In genomic region chr15:34292591-34292990, GRCh38 we compare ENCODE assay signal across 30 cellular contexts. TPM values are rescaled to one million over a fixed set of nuclear protein-coding genes. Genes with fewer than 3 reads are reported as not detected.
"Had no signal": no experiment of that assay in that cellular context is flagged by ENCODE, and none has a peak within 500 bp of the region (broad histone marks: within the 10 kb centered on the region; RNA-seq: fewer than 3 reads in every experiment).

No MANE protein-coding gene starts in this region.

- H3K4me3 Mint-ChIP-seq: mesothelial cell of epicardium had no signal

- H3K27ac ChIP-seq: coronary artery, dorsolateral prefrontal cortex, epithelial cell of prostate, esophagus squamous epithelium, gastrocnemius medialis, heart right ventricle, left lung, lower lobe of right lung had no signal

- H3K4me1 Mint-ChIP-seq: mesothelial cell of epicardium had no signal

- H3K27me3 ChIP-seq: dorsolateral prefrontal cortex, esophagus squamous epithelium, gastrocnemius medialis, heart right ventricle, left lung had no signal

- H3K4me3 ChIP-seq: coronary artery, dorsolateral prefrontal cortex, esophagus squamous epithelium, gastrocnemius medialis, heart right ventricle, left lung, lower lobe of right lung, mucosa of descending colon had no signal

- DNase-seq: dermis blood vessel endothelial cell; dorsolateral prefrontal cortex; effector CD4-positive, alpha-beta T cell; effector memory CD4-positive, alpha-beta T cell; erythroblast; esophagus squamous epithelium; foreskin fibroblast; foreskin melanocyte; gastrocnemius medialis; glutamatergic neuron; head of caudate nucleus; heart right ventricle; hippocampal formation; left cardiac atrium; left lung; left ventricle myocardium superior; lower lobe of right lung; mesenchymal stem cell; mucosa of descending colon had no signal

- H3K36me3 ChIP-seq: gastrocnemius medialis had no signal

- H3K27ac Mint-ChIP-seq: mesothelial cell of epicardium had no signal

- H3K9me3 ChIP-seq: esophagus squamous epithelium, gastrocnemius medialis, heart right ventricle, left lung, lower lobe of right lung, mucosa of descending colon had no signal

RNA-seq across cellular contexts. Expression of gene NUTM1, which starts 50.5 kb away (rescaled TPM):
- total RNA-seq: dermis blood vessel endothelial cell, dorsolateral prefrontal cortex, esophagus mucosa, esophagus squamous epithelium, gastrocnemius medialis, glomerular endothelial cell, heart right ventricle, kidney epithelial cell, left cardiac atrium, left lung, left ventricle myocardium superior, lower leg skin, lower lobe of right lung, lung microvascular endothelial cell, mesenteric fat pad, mesothelial cell of epicardium, mucosa of descending colon, myocyte had no signal
- polyA plus RNA-seq: keratinocyte had no signal
